8 cellular contexts compared by ENCODE assay signal in genomic region chr11:95923730-95924413, GRCh38. TPM values are rescaled to one million over a fixed set of nuclear protein-coding genes. Genes with fewer than 3 reads are reported as not detected.
DNase-seq lines count a peak whose midpoint lies in the region; ATAC-seq, FAIRE-seq and TF ChIP-seq lines count a peak whose summit lies in the region.

Gene MTMR2 (minus strand): TSS chr11:95924107. CDS start chr11:95923954, 153 bp downstream.

- no peak for TF ChIP-seq CTCF in AG09309 (IDR thresholded peaks at IDR 0.05; ENCODE audit: control insufficient read depth, insufficient read depth, low read depth, low read length, missing control alignments)
- TF ChIP-seq CTCF in HepG2 (CRISPR knock-in tag; IDR thresholded peaks at IDR 0.05) = peak; percentile 24

- POLR2A ChIA-PET in HepG2 (lab: Yijun Ruan, JAX) = interaction anchor here (0.7 to 1.8 kb wide), 7 partner anchors 8 to 466 kb away, joined by 3 to 11 read pairs (median 3); partner anchors contain the start of genes CCDC82, JRKL and MAML2

- no peak for FAIRE-seq in HepG2 (lab: Jason Lieb, UNC)

- TF ChIP-seq POLR2A in HepG2 (IDR thresholded peaks at IDR 0.05; ENCODE audit: insufficient read depth in 1 of 2, low read depth in 2 of 2, low read length in 2 of 2) = peak; percentile 79 to 95

- no peaks in the 10 kb centered on the region for H3K9me3 ChIP-seq in HepG2 (ENCODE audit: low read length)

- peak; percentile 56; the same call in 1 of the 2 replicates for TF ChIP-seq RAD21 in HepG2 (CRISPR knock-in tag; IDR thresholded peaks at IDR 0.05)

- ATAC-seq in GM18867 (IDR thresholded peaks at IDR 0.05; ENCODE audit: unreplicated experiment) (peak; percentile 100), HG03095 (IDR thresholded peaks at IDR 0.05; ENCODE audit: unreplicated experiment) (peak; percentile 100), HepG2 (peak; percentile 100)

- TF ChIP-seq EP300 in HepG2 (IDR thresholded peaks at IDR 0.05; ENCODE audit: low read depth in 2 of 2, low read length in 2 of 2) = no peak; a peak in 1 of 4 replicates
- TF ChIP-seq EP300 in HepG2 (CRISPR knock-in tag; IDR thresholded peaks at IDR 0.05; ENCODE audit: borderline replicate concordance) = no peak

- peaks cover 47% of the 10 kb centered on the region for H3K79me2 ChIP-seq in HepG2 (ENCODE audit: insufficient read depth, low read length)

- no peaks in the 10 kb centered on the region; a peak in 1 of 5 replicates for H3K27me3 ChIP-seq in HepG2 (ENCODE audit: control insufficient read depth in 1 of 2, insufficient read depth in 2 of 2, low read length in 2 of 2)

- no peaks in the 10 kb centered on the region for H3K36me3 ChIP-seq in HepG2 (replicated peaks in 1 of 2; ENCODE audit: control insufficient read depth in 1 of 2, insufficient read depth in 2 of 2, low read length in 2 of 2)

- in situ Hi-C loops in HepG2 (cut with HindIII; ENCODE audit: extremely low pct_ligation_motif_present, low pct_unique_long_range_greater_than_20kb) = no loop called here

- 0% methylated on average over 16 of the region's 49 CpGs for WGBS in HepG2 (ENCODE audit: low lambda C conversion rate)

- no peaks in the 10 kb centered on the region for H4K20me1 ChIP-seq in HepG2 (ENCODE audit: insufficient read depth, low read length)

- intact Hi-C loops in HepG2 (cut with micrococcal nuclease; ENCODE audit: unreplicated experiment) = loop anchor here (10.0 kb wide), 1 partner anchor 91 kb away; no protein-coding TSS in a partner anchor

- CTCF ChIA-PET in HepG2 (lab: Yijun Ruan, JAX; ENCODE audit: low intra/inter-chr PET ratio, low total read pairs) = no interaction called here

- H3K4me1 ChIP-seq in HepG2 (ENCODE audit: insufficient read depth, low read length) = peaks cover 35% of the 10 kb centered on the region

- peak within 1 kb of the TSS; percentile 69 for H3K4me3 ChIP-seq in AG09309 (ENCODE audit: control insufficient read depth, low read depth, low read length)
- peak within 1 kb of the TSS; percentile 91 to 93 (median 93) for H3K4me3 ChIP-seq in HepG2 (replicated peaks in 1 of 3; ENCODE audit: insufficient read depth in 1 of 3, low read depth in 2 of 3, low read length in 3 of 3)

- H2AFZ ChIP-seq in HepG2 (ENCODE audit: low read length) = peak within 1 kb of the TSS; percentile 80

- peak within 1 kb of the TSS; percentile 89 for H3K9ac ChIP-seq in HepG2 (ENCODE audit: insufficient read depth, low read depth, low read length)

- H3K4me2 ChIP-seq in HepG2 (ENCODE audit: low read depth, low read length) = peak within 1 kb of the TSS; percentile 71

- no TSS peak for BruUV-seq in HepG2 (replicated peaks; lab: Mats Ljungman, UMichigan)

- peak within 1 kb of the TSS; percentile 85 for H3K27ac ChIP-seq in HepG2 (ENCODE audit: extremely low read length, insufficient read depth, low read length)

- DNase-seq in AG09309 (ENCODE audit: low read depth) (no peak), NCI-H446 treated with DMSO at 0.1 percent for 48 hours (lab: John Stamatoyannopoulos, UW) (peak; percentile 36), dermis blood vessel endothelial cell (peak; percentile 83), HepG2 (ENCODE audit: low spot score) (peak; percentile 57)
- DNase-seq in activated CD4-positive, alpha-beta T cell treated with anti-CD3 and anti-CD28 coated beads, Interleukin-2, amount 50 U/mL, for 1 hour = peak; percentile 34
- DNase-seq in stimulated activated CD4-positive, alpha-beta T cell treated with anti-CD3 and anti-CD28 coated beads, Interleukin-4, amount 100 ng/mL, for 1 hour = peak; percentile 55

TF ChIP-seq in HepG2, 621 proteins besides CTCF, POLR2A, EP300 and RAD21 (continues in another document):
- TF ChIP-seq ZNF10 (CRISPR knock-in tag; IDR thresholded peaks at IDR 0.05; ENCODE audit: borderline replicate concordance, low read depth) = no peak
- TF ChIP-seq KLF12 (CRISPR knock-in tag; IDR thresholded peaks at IDR 0.05; ENCODE audit: borderline replicate concordance) = peak; percentile 71; the same call in 1 of the 2 replicates
- 0 out of 2 replicates have a peak, but pooled peaks have one; percentile 57 for TF ChIP-seq KLF9 (CRISPR knock-in tag; IDR thresholded peaks at IDR 0.05; ENCODE audit: low read depth)
- no peak for TF ChIP-seq ATAD3A (CRISPR knock-in tag; IDR thresholded peaks at IDR 0.05)
- TF ChIP-seq MTA1 (CRISPR knock-in tag; IDR thresholded peaks at IDR 0.05; ENCODE audit: borderline replicate concordance) = no peak
- peak; percentile 92 for TF ChIP-seq ZFX (CRISPR knock-in tag; IDR thresholded peaks at IDR 0.05; ENCODE audit: low read depth)
- TF ChIP-seq HOXA9 (CRISPR knock-in tag; IDR thresholded peaks at IDR 0.05; ENCODE audit: borderline replicate concordance) = peak; percentile 81; the same call in 1 of the 2 replicates
- TF ChIP-seq KLF11 (CRISPR knock-in tag; IDR thresholded peaks at IDR 0.05) = peak; percentile 77; the same call in 1 of the 2 replicates
- peak; percentile 67 for TF ChIP-seq SIN3A (IDR thresholded peaks at IDR 0.05; ENCODE audit: borderline replicate concordance, low read depth, low read length)
- peak; percentile 84; the same call in 1 of the 2 replicates for TF ChIP-seq ZBTB20 (CRISPR knock-in tag; IDR thresholded peaks at IDR 0.05; ENCODE audit: borderline replicate concordance, low read depth)
- TF ChIP-seq HOMEZ (CRISPR knock-in tag; IDR thresholded peaks at IDR 0.05; ENCODE audit: low read depth) = peak; percentile 57
- TF ChIP-seq ZNF589 (CRISPR knock-in tag; conservative IDR thresholded peaks at IDR 0.05) = 0 out of 2 replicates have a peak, but pooled peaks have one; percentile 40
- peak; percentile 88 for TF ChIP-seq ZIK1 (CRISPR knock-in tag; IDR thresholded peaks at IDR 0.05; ENCODE audit: borderline replicate concordance, low read depth)
- TF ChIP-seq YEATS2 (CRISPR knock-in tag; IDR thresholded peaks at IDR 0.05; ENCODE audit: borderline replicate concordance) = peak; percentile 90
- TF ChIP-seq, protein P1, sequence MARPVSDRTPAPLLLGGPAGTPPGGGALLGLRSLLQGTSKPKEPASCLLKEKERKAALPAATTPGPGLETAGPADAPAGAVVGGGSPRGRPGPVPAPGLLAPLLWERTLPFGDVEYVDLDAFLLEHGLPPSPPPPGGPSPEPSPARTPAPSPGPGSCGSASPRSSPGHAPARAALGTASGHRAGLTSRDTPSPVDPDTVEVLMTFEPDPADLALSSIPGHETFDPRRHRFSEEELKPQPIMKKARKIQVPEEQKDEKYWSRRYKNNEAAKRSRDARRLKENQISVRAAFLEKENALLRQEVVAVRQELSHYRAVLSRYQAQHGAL (CRISPR knock-in tag; IDR thresholded peaks at IDR 0.05; ENCODE audit: not compliant biosample characterization) = peak; percentile 55

RNA-seq across cellular contexts. Expression of gene MTMR2, which starts in this region (rescaled TPM):
- total RNA-seq in dermis blood vessel endothelial cell (63.6 and 131 TPM in 2 replicates), HepG2 (2016; rRNA removed; fragmentation: Illumina TruSeq; extraction: Trizol) (22.3 and 38.2 TPM in 2 replicates)
- total RNA-seq in HepG2 (2016; cell fraction: cytosol; rRNA removed; fragmentation: Illumina TruSeq; extraction: Trizol; ENCODE audit: low read depth) = 11.5 and 12.8 TPM in 2 replicates
- total RNA-seq in HepG2 (2016; cell fraction: insoluble cytoplasmic fraction; rRNA removed; fragmentation: Illumina TruSeq; extraction: Trizol) = 23.1 and 36.8 TPM in 2 replicates
- total RNA-seq in HepG2 (2016; cell fraction: membrane; rRNA removed; fragmentation: Illumina TruSeq; extraction: Trizol) = 43.4 and 48.2 TPM in 2 replicates
- 17.8 and 19.2 TPM in 2 replicates for total RNA-seq in HepG2 (2016; cell fraction: nucleus; rRNA removed; fragmentation: Illumina TruSeq; extraction: Trizol)
- polyA plus RNA-seq in HepG2 (2011; rRNA removed) = 9.7 and 12.7 TPM in 2 replicates
- polyA plus RNA-seq in HepG2 (2011; cell fraction: cytosol; rRNA removed) = 9.2 and 10.0 TPM in 2 replicates
- polyA plus RNA-seq in HepG2 (2011; cell fraction: nucleus; rRNA removed) = 6.8 and 9.7 TPM in 2 replicates
- polyA plus RNA-seq in HepG2 (2012) = 15.2 and 23.6 TPM in 2 replicates
- 16.6 and 18.5 TPM in 2 replicates for polyA plus RNA-seq in HepG2 (2016; cell fraction: cytosol; fragmentation: Illumina TruSeq; extraction: Trizol; ENCODE audit: low read depth)
- 38.0 and 39.3 TPM in 2 replicates for polyA plus RNA-seq in HepG2 (2016; cell fraction: insoluble cytoplasmic fraction; fragmentation: Illumina TruSeq; extraction: Trizol; ENCODE audit: low read depth)
- polyA plus RNA-seq in HepG2 (2016; cell fraction: membrane; fragmentation: Illumina TruSeq; extraction: Trizol; ENCODE audit: low read depth) = 38.8 and 41.8 TPM in 2 replicates
- 16.0 and 18.3 TPM in 2 replicates for polyA plus RNA-seq in HepG2 (2016; cell fraction: nucleus; fragmentation: Illumina TruSeq; extraction: Trizol; ENCODE audit: insufficient read depth, low read depth)
- 20.1 and 30.8 TPM in 2 replicates for polyA minus RNA-seq in HepG2 (2011; rRNA and poly(A)+ RNA removed; ENCODE audit: low replicate concordance)
- polyA minus RNA-seq in HepG2 (2011; cell fraction: cytosol; rRNA and poly(A)+ RNA removed) = 25.3 and 30.0 TPM in 2 replicates
- polyA minus RNA-seq in HepG2 (2011; cell fraction: nucleus; rRNA and poly(A)+ RNA removed) = 40.2 and 50.2 TPM in 2 replicates
